ENCODE assay signal across 11 cellular contexts in the genomic region with DNA sequence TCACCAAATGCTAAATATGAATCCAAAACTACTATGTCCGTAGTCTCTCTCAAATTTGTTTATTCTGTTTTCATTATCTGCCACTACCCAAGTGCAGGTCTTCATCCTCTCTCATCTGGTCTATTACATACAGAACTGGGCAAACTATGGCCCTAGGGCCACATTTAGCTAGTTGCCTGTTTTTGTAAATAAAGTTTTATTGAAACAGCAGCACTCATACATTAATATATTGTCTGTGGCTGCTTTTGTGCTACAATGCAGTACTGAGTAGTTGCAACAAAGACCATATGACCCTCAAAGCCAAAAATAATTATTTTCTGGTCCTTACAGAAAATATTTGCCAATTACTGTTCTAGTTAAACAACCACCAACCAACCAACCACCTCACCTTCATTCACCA.
"Had no signal": no experiment of that assay in that cellular context is flagged by ENCODE, and none has a peak within 500 bp of the region (broad histone marks: within the 10 kb centered on the region; RNA-seq: fewer than 3 reads in every experiment).

No MANE protein-coding gene starts in this region.

- H3K4me1 Mint-ChIP-seq: GM23338 had no signal

- ATAC-seq: GM23338, HCT116 had no signal

- H3K4me3 ChIP-seq: GM23248, GM23338, HAP-1 had no signal

- FAIRE-seq: H1, H54 had no signal

- H3K36me3 ChIP-seq: HAP-1 had no signal

- H3K27ac ChIP-seq: GM23248 had no signal

- H3K4me2 ChIP-seq: GM23338 had no signal

- H3K9me3 Mint-ChIP-seq: HFFc6 had no signal

- H3K4me1 ChIP-seq: HAP-1 had no signal

- H3K9me3 ChIP-seq: HAP-1 had no signal

- H3K4me3 Mint-ChIP-seq: GM23338, H9, HFFc6 had no signal

- H3K27ac Mint-ChIP-seq: GM23338, H9, HFFc6 had no signal

- H3K9ac ChIP-seq: GM23248 had no signal

- H2AFZ ChIP-seq: GM23248, GM23338 had no signal

- DNase-seq: GM23248, GOT3, H7, H9, HCEC 1CT, HFFc6 had no signal
